ENCODE assay signal across 8 cellular contexts in genomic region chr17:76452646-76453430, GRCh38. TPM values are rescaled to one million over a fixed set of nuclear protein-coding genes. Genes with fewer than 3 reads are reported as not detected.
DNase-seq lines count a peak whose midpoint lies in the region; ATAC-seq lines count a peak whose summit lies in the region.

UBE2O (minus strand) TSS chr17:76453152; CDS start chr17:76453141, 11 bp downstream.

- H3K27me3 ChIP-seq in layer of hippocampus (ENCODE audit: control insufficient read depth, insufficient read depth, low read length): no peaks in the 10 kb centered on the region

- H3K27ac ChIP-seq in layer of hippocampus (ENCODE audit: low read depth, low read length): peak within 1 kb of the TSS; percentile 30

- DNase-seq in AG08396 (ENCODE audit: low spot score) (peak; percentile 98), NCI-H345 (lab: John Stamatoyannopoulos, UW) (peak; percentile 94), cerebellum (ENCODE audit: low spot score) (peak; percentile 97)
- peak; percentile 96 for DNase-seq in activated CD4-positive, CD25-positive, alpha-beta regulatory T cell treated with anti-CD3 and anti-CD28 coated beads, Interleukin-2, amount 50 U/mL, for 72 hours
- peak; percentile 78 to 90 (median 86) for DNase-seq in stimulated activated CD4-positive, alpha-beta T cell treated with anti-CD3 and anti-CD28 coated beads, Interleukin-1b, Interleukin-23, amount 100 ng/mL, for 24 hours (ENCODE audit: low read depth in 4 of 4, low spot score in 1 of 4)

- ATAC-seq in GM18909 (IDR thresholded peaks at IDR 0.05; ENCODE audit: poor library complexity, unreplicated experiment) (peak; percentile 86), HG03175 (IDR thresholded peaks at IDR 0.05; ENCODE audit: unreplicated experiment) (peak; percentile 92)

RNA-seq across cellular contexts. Expression of gene UBE2O, which starts in this region (rescaled TPM):
- 39.6 TPM for total RNA-seq in cerebellum

Comparison
In these comparisons a context has a peak if more than half of its experiments do, and no peak if none do; other contexts are left out.
1. Peak in every context shown above with its lines: DNase-seq, ATAC-seq and H3K27ac ChIP-seq.